In the genomic region with DNA sequence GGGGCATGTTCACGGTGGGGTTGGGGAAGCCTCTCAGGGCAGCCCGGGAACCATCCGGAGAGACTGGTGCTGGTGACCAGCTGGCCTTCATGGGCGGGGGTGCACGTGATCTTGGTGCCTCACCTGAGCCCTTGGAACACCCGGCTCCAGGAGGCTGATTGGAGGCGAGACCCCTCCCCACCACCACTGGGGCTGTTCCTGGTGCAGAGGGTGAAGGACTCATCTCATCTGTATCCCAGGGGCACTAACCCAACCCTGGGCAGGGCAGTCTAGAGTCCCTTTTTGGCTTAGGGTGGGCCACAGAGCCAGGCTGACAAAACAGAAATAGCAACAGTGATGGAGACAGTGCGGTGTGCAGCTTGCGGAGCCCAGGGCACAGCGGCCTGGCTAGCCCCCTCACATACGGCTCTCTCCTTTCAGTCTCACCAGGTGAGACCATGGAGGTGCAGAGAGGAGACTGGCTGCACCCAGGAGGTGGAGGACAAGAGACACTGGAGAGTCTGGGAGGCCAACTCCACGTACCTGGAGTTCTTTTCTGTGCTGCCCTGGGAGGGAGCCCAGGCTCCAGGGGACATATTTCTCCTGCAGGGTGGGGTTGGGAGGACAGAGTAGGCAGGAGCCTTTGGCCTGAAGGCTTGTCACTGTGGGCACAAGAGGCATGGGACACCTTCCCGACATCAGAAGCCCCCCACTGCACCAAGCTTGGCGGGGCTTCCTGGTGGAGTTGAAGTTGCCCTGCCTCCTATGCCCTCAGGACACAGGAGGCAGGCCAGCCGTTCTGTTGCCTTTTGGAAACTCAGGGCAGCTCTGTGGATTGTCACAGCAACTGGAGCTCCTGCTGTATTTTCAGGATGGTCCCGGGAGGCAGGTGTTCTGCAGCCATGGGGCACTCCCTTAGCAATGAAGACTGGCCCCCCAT, we compare ENCODE assay signal across 14 cellular contexts.
DNase-seq lines count a peak whose midpoint lies in the region; ATAC-seq and TF ChIP-seq lines count a peak whose summit lies in the region.
"Had no signal": no experiment of that assay in that cellular context is flagged by ENCODE, and none has a peak within 500 bp of the region (broad histone marks: within the 10 kb centered on the region; RNA-seq: fewer than 3 reads in every experiment).

No MANE protein-coding gene starts in this region.

- no peak overlapping the region for H2BK120ac ChIP-seq in H9 (ENCODE audit: low read depth, low read length, poor library complexity, severe bottlenecking)

- no peak for TF ChIP-seq CTCF in C4-2B (conservative IDR thresholded peaks at IDR 0.05)
- TF ChIP-seq CTCF in H9 (conservative IDR thresholded peaks at IDR 0.05): no peak
- TF ChIP-seq CTCF in esophagus muscularis mucosa (IDR thresholded peaks at IDR 0.05): no peak
- TF ChIP-seq CTCF in gastrocnemius medialis (IDR thresholded peaks at IDR 0.05 in 4 of 5, conservative IDR thresholded peaks at IDR 0.05 in 1 of 5): no peak

- no peak overlapping the region for H3K14ac ChIP-seq in H9 (ENCODE audit: insufficient read depth, low read length)

- H3K4me3 ChIP-seq in esophagus muscularis mucosa (no peak overlapping the region), mucosa of rectum (ENCODE audit: low read length in 2 of 2) (no peak overlapping the region), HAP-1 (no peak overlapping the region), gastrocnemius medialis (no peak overlapping the region)
- H3K4me3 ChIP-seq: neural progenitor cell had no signal

- intact Hi-C loops in esophagus muscularis mucosa (cut with DNase I): no loop called here
- intact Hi-C loops in gastrocnemius medialis (cut with DNase I; ENCODE audit: low total_unique reads): no loop called here

- no peak for TF ChIP-seq EP300 in esophagus muscularis mucosa (IDR thresholded peaks at IDR 0.05)

- H3K9me3 ChIP-seq in H9 (ENCODE audit: control insufficient read depth, low read depth, low read length) (no peaks in the 10 kb centered on the region), esophagus muscularis mucosa (no peaks in the 10 kb centered on the region), mucosa of rectum (ENCODE audit: control insufficient read depth in 2 of 2, low read length in 2 of 2) (no peaks in the 10 kb centered on the region), HAP-1 (no peaks in the 10 kb centered on the region), gastrocnemius medialis (no peaks in the 10 kb centered on the region)

- H2AFZ ChIP-seq in H9 (ENCODE audit: low read length): no peak overlapping the region
- H2AFZ ChIP-seq: neural progenitor cell had no signal

- peaks cover 8% of the 10 kb centered on the region in 2 experiments for H3K4me1 Mint-ChIP-seq in H9
- H3K4me1 Mint-ChIP-seq: activated CD4-positive, alpha-beta T cell treated with anti-CD3 and anti-CD28 coated beads, Interleukin-2, amount 10 ng/mL, durations not matched to agents 24 days and 14 days had no signal

- no peak overlapping the region for H2AK5ac ChIP-seq in H9 (ENCODE audit: insufficient read length, low read length)

- H3K23me2 ChIP-seq in H9 (ENCODE audit: insufficient read length, low read depth, low read length, poor library complexity, severe bottlenecking): peaks cover 3% of the 10 kb centered on the region

- H4K5ac ChIP-seq in H9 (ENCODE audit: insufficient read length, low read depth, low read length): no peak overlapping the region

- no peak overlapping the region for H2BK15ac ChIP-seq in H9 (ENCODE audit: low read depth, low read length)

- WGBS in H9 (ENCODE audit: extremely low coverage, insufficient read length, low lambda C conversion rate): no CpG with 5 or more reads among the region's 16 CpGs
- WGBS in esophagus muscularis mucosa: 73% methylated on average over 12 of the region's 16 CpGs

- H3K79me1 ChIP-seq in H9 (ENCODE audit: insufficient read depth, low read depth, low read length, poor library complexity, severe bottlenecking): no peaks in the 10 kb centered on the region

- H3K4me3 Mint-ChIP-seq in H9: no peak overlapping the region
- H3K4me3 Mint-ChIP-seq: activated CD4-positive, alpha-beta T cell treated with anti-CD3 and anti-CD28 coated beads, Interleukin-2, amount 10 ng/mL, durations not matched to agents 24 days and 14 days; neural progenitor cell had no signal

- H3K56ac ChIP-seq in H9 (ENCODE audit: insufficient read length, low read depth, low read length): no peak overlapping the region

- H3K9ac ChIP-seq in H9 (ENCODE audit: extremely low read depth, insufficient read length, low read length): no peak overlapping the region
- peak overlapping the region in 1 of 2 donors; percentile 46 for H3K9ac ChIP-seq in mucosa of rectum (ENCODE audit: low read depth in 1 of 2, low read length in 2 of 2)
- H3K9ac ChIP-seq: neural progenitor cell had no signal

- TF ChIP-seq POLR2A in esophagus muscularis mucosa (IDR thresholded peaks at IDR 0.05; ENCODE audit: low read depth) (no peak), gastrocnemius medialis (IDR thresholded peaks at IDR 0.05) (no peak)

- no peaks in the 10 kb centered on the region for H3K36me3 Mint-ChIP-seq in H9 (ENCODE audit: insufficient read depth in 1 of 3, low read depth in 3 of 3)
- H3K36me3 Mint-ChIP-seq: neural progenitor cell had no signal

- peak overlapping the region; percentile 25 for H3K27ac ChIP-seq in C4-2B
- no peak overlapping the region for H3K27ac ChIP-seq in H9 (ENCODE audit: insufficient read length, low read depth, low read length)
- no peak overlapping the region for H3K27ac ChIP-seq in esophagus muscularis mucosa (replicated peaks in 1 of 4)
- peak overlapping the region; percentile 76 to 78 for H3K27ac ChIP-seq in mucosa of rectum (ENCODE audit: low read depth in 2 of 2, low read length in 2 of 2)
- H3K27ac ChIP-seq in gastrocnemius medialis: peak overlapping the region in 1 of 4 donors; percentile 8
- H3K27ac ChIP-seq: neural progenitor cell had no signal

- H4K8ac ChIP-seq in H9 (replicated peaks; ENCODE audit: insufficient read length, low read depth, low read length): no peak overlapping the region

- peaks cover 11% of the 10 kb centered on the region for H3K27me3 Mint-ChIP-seq in H9 (ENCODE audit: low read depth)
- H3K27me3 Mint-ChIP-seq: activated CD4-positive, alpha-beta T cell treated with anti-CD3 and anti-CD28 coated beads, Interleukin-2, amount 10 ng/mL, durations not matched to agents 24 days and 14 days had no signal

- no peaks in the 10 kb centered on the region for H3K27me3 ChIP-seq in H9 (ENCODE audit: insufficient read depth, low read length)
- H3K27me3 ChIP-seq in esophagus muscularis mucosa: no peaks in the 10 kb centered on the region
- no peaks in the 10 kb centered on the region for H3K27me3 ChIP-seq in mucosa of rectum (ENCODE audit: control insufficient read depth in 2 of 2, insufficient read depth in 2 of 2, low read length in 2 of 2)
- no peaks in the 10 kb centered on the region for H3K27me3 ChIP-seq in HAP-1 (ENCODE audit: low read depth)
- no peaks in the 10 kb centered on the region for H3K27me3 ChIP-seq in gastrocnemius medialis
- H3K27me3 ChIP-seq: neural progenitor cell had no signal

- H3K18ac ChIP-seq in H9 (ENCODE audit: insufficient read length, low read depth, low read length): no peak overlapping the region

- H2BK12ac ChIP-seq in H9 (ENCODE audit: insufficient read length, low read depth, low read length): no peak overlapping the region

- H2BK5ac ChIP-seq in H9 (ENCODE audit: insufficient read length, low read length): no peak overlapping the region

- H3K4ac ChIP-seq in H9 (ENCODE audit: low read depth, low read length): no peak overlapping the region

- in situ Hi-C loops in HAP-1 (cut with MboI; ENCODE audit: low sequenced_read_pairs) (no loop called here), gastrocnemius medialis (cut with MboI; ENCODE audit: low sequenced_read_pairs in 4 of 4) (no loop called here)

- no peaks in the 10 kb centered on the region for H4K20me1 ChIP-seq in H9 (ENCODE audit: control insufficient read depth, insufficient read depth, insufficient read length)

- no peak overlapping the region for H3T11ph ChIP-seq in H9 (ENCODE audit: low read length)

- H3K36me3 ChIP-seq in esophagus muscularis mucosa (no peaks in the 10 kb centered on the region), mucosa of rectum (ENCODE audit: control insufficient read depth in 2 of 2, insufficient read depth in 2 of 2, low read length in 2 of 2) (no peaks in the 10 kb centered on the region), HAP-1 (replicated peaks) (no peaks in the 10 kb centered on the region), gastrocnemius medialis (no peaks in the 10 kb centered on the region)
- H3K36me3 ChIP-seq: neural progenitor cell had no signal

- no peak overlapping the region for H3K23ac ChIP-seq in H9 (ENCODE audit: insufficient read length, low read depth, low read length)

- H3K79me2 ChIP-seq in H9 (ENCODE audit: insufficient read depth, low read length): no peaks in the 10 kb centered on the region

- DNase-seq in H9 (peak; percentile 20), esophagus muscularis mucosa (ENCODE audit: extremely low spot score) (peak; percentile 91), T-helper 1 cell (no peak), HAP-1 (ENCODE audit: low spot score in 2 of 2) (no peak), gastrocnemius medialis (no peak)
- DNase-seq: activated CD4-positive, alpha-beta T cell treated with anti-CD3 and anti-CD28 coated beads, Interleukin-2, amount 10 ng/mL, durations not matched to agents 24 days and 14 days; amygdala; effector CD4-positive, alpha-beta T cell; NCI-H1694; NCI-H226 had no signal

- peaks cover 0 to 16% of the 10 kb centered on the region in 2 experiments; a peak in 3 of 5 replicates for H3K9me3 Mint-ChIP-seq in H9
- H3K9me3 Mint-ChIP-seq: activated CD4-positive, alpha-beta T cell treated with anti-CD3 and anti-CD28 coated beads, Interleukin-2, amount 10 ng/mL, durations not matched to agents 24 days and 14 days; neural progenitor cell had no signal

- no peak overlapping the region for H4K91ac ChIP-seq in H9 (ENCODE audit: insufficient read length, low read depth, low read length)

- ATAC-seq in gastrocnemius medialis: no peak
- ATAC-seq in GM18868 (IDR thresholded peaks at IDR 0.05; ENCODE audit: unreplicated experiment): no peak

- H3K4me2 ChIP-seq in H9 (ENCODE audit: insufficient read depth, insufficient read length, low read length): no peak overlapping the region
- H3K4me2 ChIP-seq: neural progenitor cell had no signal

- no peak overlapping the region for H3K27ac Mint-ChIP-seq in H9
- H3K27ac Mint-ChIP-seq: activated CD4-positive, alpha-beta T cell treated with anti-CD3 and anti-CD28 coated beads, Interleukin-2, amount 10 ng/mL, durations not matched to agents 24 days and 14 days had no signal

- H3K4me1 ChIP-seq in H9 (ENCODE audit: insufficient read depth, low read length): no peaks in the 10 kb centered on the region
- H3K4me1 ChIP-seq in esophagus muscularis mucosa: peaks cover 11 to 13% (median 12%) of the 10 kb centered on the region in 4 donors
- H3K4me1 ChIP-seq in mucosa of rectum (ENCODE audit: control insufficient read depth in 2 of 2, insufficient read depth in 2 of 2, low read length in 2 of 2): peaks cover 5 to 17% of the 10 kb centered on the region in 2 donors
- H3K4me1 ChIP-seq in HAP-1: no peaks in the 10 kb centered on the region
- H3K4me1 ChIP-seq in gastrocnemius medialis: no peaks in the 10 kb centered on the region
- H3K4me1 ChIP-seq: neural progenitor cell had no signal

- no peak overlapping the region for H2BK20ac ChIP-seq in H9 (ENCODE audit: low read depth, low read length, poor library complexity, severe bottlenecking)

Comparison
In these comparisons a context has a peak if more than half of its experiments do, and no peak if none do; other contexts are left out.
1. H3K27ac ChIP-seq: peak in C4-2B (single experiment) and mucosa of rectum (2 of 2); none in H9 (single experiment) and esophagus muscularis mucosa (0 of 4).
2. DNase-seq: peak in H9 (single experiment) and esophagus muscularis mucosa (single experiment); none in T-helper 1 cell (0 of 5), HAP-1 (0 of 2) and gastrocnemius medialis (0 of 2).